Comparison of ENCODE assay signal across 29 cellular contexts in genomic region chr6:41336824-41337223, GRCh38. TPM values are rescaled to one million over a fixed set of nuclear protein-coding genes. Genes with fewer than 3 reads are reported as not detected.
DNase-seq lines count a peak whose midpoint lies in the region; ATAC-seq and TF ChIP-seq lines count a peak whose summit lies in the region.
"Had no signal": no experiment of that assay in that cellular context is flagged by ENCODE, and none has a peak within 500 bp of the region (broad histone marks: within the 10 kb centered on the region; RNA-seq: fewer than 3 reads in every experiment).

No MANE protein-coding gene starts in this region.

- no peaks in the 10 kb centered on the region for H3K9me2 ChIP-seq in PC-3 (replicated peaks; ENCODE audit: low read length)

- H3F3A ChIP-seq in PC-3 (ENCODE audit: low read length, unreplicated experiment), result no peaks in the 10 kb centered on the region

- H3K79me2 ChIP-seq in KMS-11 (ENCODE audit: insufficient read depth, low read depth) (no peaks in the 10 kb centered on the region), PC-3 (ENCODE audit: low read length) (no peaks in the 10 kb centered on the region)

- no peaks in the 10 kb centered on the region for H3K9me3 Mint-ChIP-seq in immature natural killer cell
- H3K9me3 Mint-ChIP-seq: activated CD4-positive, alpha-beta memory T cell treated with anti-CD3 and anti-CD28 coated beads for 36 hours; activated naive CD8-positive, alpha-beta T cell treated with anti-CD3 and anti-CD28 coated beads, Interleukin-2, amount 10 ng/mL, durations not matched to agents 7 days and 5 days; CD4-positive, alpha-beta T cell had no signal

- POLR2A ChIA-PET in PC-3 (lab: Charles Lee; ENCODE audit: unreplicated experiment), result no interaction called here

- intact Hi-C loops in PC-3 (cut with micrococcal nuclease), result no loop called here

- peaks cover 11 to 16% (median 14%) of the 10 kb centered on the region in 3 donors for H3K27me3 Mint-ChIP-seq in immature natural killer cell (ENCODE audit: low read depth in 3 of 3)
- H3K27me3 Mint-ChIP-seq: activated CD4-positive, alpha-beta memory T cell treated with anti-CD3 and anti-CD28 coated beads for 36 hours; activated naive CD8-positive, alpha-beta T cell treated with anti-CD3 and anti-CD28 coated beads, Interleukin-2, amount 10 ng/mL, durations not matched to agents 7 days and 5 days; CD4-positive, alpha-beta T cell had no signal

- no peak for ATAC-seq in HG02970 (IDR thresholded peaks at IDR 0.05; ENCODE audit: low FRiP score, unreplicated experiment)
- no peak for ATAC-seq in PC-3
- ATAC-seq: sciatic nerve had no signal

- H2AFZ ChIP-seq in KMS-11 (ENCODE audit: low read depth) (0 out of 2 replicates have a peak overlapping the region, but pooled peaks have one; percentile 14), PC-3 (ENCODE audit: low read length) (no peak overlapping the region)
- H2AFZ ChIP-seq: GM23248 had no signal

- H3K27ac ChIP-seq in KMS-11 (no peak overlapping the region), PC-3 (ENCODE audit: low read length) (no peak overlapping the region)
- H3K27ac ChIP-seq: 22Rv1, epithelial cell of prostate, GM23248, neutrophil, stomach, tibial artery had no signal

- H3K4me3 Mint-ChIP-seq in immature natural killer cell, result no peak overlapping the region
- H3K4me3 Mint-ChIP-seq: activated CD4-positive, alpha-beta memory T cell treated with anti-CD3 and anti-CD28 coated beads for 36 hours; activated naive CD8-positive, alpha-beta T cell treated with anti-CD3 and anti-CD28 coated beads, Interleukin-2, amount 10 ng/mL, durations not matched to agents 7 days and 5 days; CD4-positive, alpha-beta T cell had no signal

- H3K36me3 Mint-ChIP-seq in immature natural killer cell, result peaks cover 0 to under 1% (median 0%) of the 10 kb centered on the region in 3 donors
- H3K36me3 Mint-ChIP-seq: activated CD4-positive, alpha-beta memory T cell treated with anti-CD3 and anti-CD28 coated beads for 36 hours had no signal

- H4K20me1 ChIP-seq in KMS-11 (ENCODE audit: insufficient read depth) (no peaks in the 10 kb centered on the region), PC-3 (ENCODE audit: low read length) (no peaks in the 10 kb centered on the region)

- no peak overlapping the region for H3K9ac ChIP-seq in KMS-11
- no peak overlapping the region for H3K9ac ChIP-seq in PC-3 (ENCODE audit: low read length)
- H3K9ac ChIP-seq: GM23248 had no signal

- H3K27me3 ChIP-seq in KMS-11 (ENCODE audit: insufficient read depth, low read depth) (no peaks in the 10 kb centered on the region), PC-3 (ENCODE audit: low read length) (peaks cover 85% of the 10 kb centered on the region)

- H3K36me3 ChIP-seq in KMS-11 (ENCODE audit: insufficient read depth) (no peaks in the 10 kb centered on the region), PC-3 (ENCODE audit: low read depth, low read length) (no peaks in the 10 kb centered on the region)
- H3K36me3 ChIP-seq: neutrophil, stomach, tibial artery had no signal

- TF ChIP-seq CTCF in KMS-11 (conservative IDR thresholded peaks at IDR 0.05; ENCODE audit: low read depth, low read length), result no peak
- TF ChIP-seq CTCF in PC-3 (conservative IDR thresholded peaks at IDR 0.05; ENCODE audit: low read depth, low read length), result no peak

- DNase-seq in NCI-H1417 (lab: John Stamatoyannopoulos, UW), result peak; percentile 11 to 65 (median 29)
- DNase-seq in NCI-H1417 treated with DMSO at 0.1 percent for 48 hours (lab: John Stamatoyannopoulos, UW), result no peak
- DNase-seq in NCI-H69 (lab: John Stamatoyannopoulos, UW), result peak; percentile 87
- DNase-seq in immature natural killer cell, result no peak
- no peak for DNase-seq in PC-3
- DNase-seq in NCI-H2171 treated with DMSO at 0.1 percent for 48 hours (lab: John Stamatoyannopoulos, UW), result no peak
- DNase-seq: activated CD4-positive, alpha-beta memory T cell treated with anti-CD3 and anti-CD28 coated beads for 36 hours; activated effector memory CD4-positive, alpha-beta T cell treated with Interleukin-2 at 50 U/mL for 16 hours; activated naive CD8-positive, alpha-beta T cell treated with anti-CD3 and anti-CD28 coated beads, Interleukin-2, amount 10 ng/mL, durations not matched to agents 7 days and 5 days; activated T-cell treated with anti-CD3 and anti-CD28 coated beads for 4 hours; CD4-positive, alpha-beta T cell; DMS153; glutamatergic neuron; GM23248; mammary epithelial cell; MM.1S; NCI-H82; stomach; tibial artery had no signal

- no TSS peak for BruUV-seq in PC-3 (replicated peaks; lab: Mats Ljungman, UMichigan)

- H3K4me1 ChIP-seq in KMS-11 (ENCODE audit: low read depth, poor library complexity, severe bottlenecking) (peaks cover 17% of the 10 kb centered on the region), PC-3 (ENCODE audit: insufficient read depth, low read length) (no peaks in the 10 kb centered on the region)
- H3K4me1 ChIP-seq: stomach, tibial artery had no signal

- H3K4me3 ChIP-seq in KMS-11 (IDR thresholded peaks at IDR 0.05; ENCODE audit: insufficient read depth, low read depth, low read length) (no peak overlapping the region), PC-3 (ENCODE audit: low read length) (no peak overlapping the region)
- H3K4me3 ChIP-seq: GM23248, stomach, tibial artery had no signal

- peaks cover 46 to 50% of the 10 kb centered on the region in 2 donors for H3K4me1 Mint-ChIP-seq in immature natural killer cell

- H3K4me2 ChIP-seq in KMS-11, result no peak overlapping the region
- no peak overlapping the region for H3K4me2 ChIP-seq in PC-3 (ENCODE audit: low read length)

- H3K9me3 ChIP-seq in PC-3 (ENCODE audit: low read length), result no peaks in the 10 kb centered on the region
- H3K9me3 ChIP-seq: neutrophil, stomach, tibial artery had no signal

- CTCF ChIA-PET in PC-3 (lab: Charles Lee), result no interaction called here

- H3K27ac Mint-ChIP-seq in immature natural killer cell, result peak overlapping the region; percentile 51 to 98 (median 90)
- H3K27ac Mint-ChIP-seq: activated CD4-positive, alpha-beta memory T cell treated with anti-CD3 and anti-CD28 coated beads for 36 hours; progenitor cell of endocrine pancreas had no signal

RNA-seq across cellular contexts. Expression of gene NCR2, which starts 1.4 kb away (rescaled TPM):
- under 1 TPM in 2 of 3 donors, not detected in 1; 0.91 to 0.97 TPM for polyA plus RNA-seq in immature natural killer cell
- total RNA-seq in PC-3 (2014; rRNA removed), result not detected in 2 replicates
- total RNA-seq: activated CD4-positive, alpha-beta memory T cell treated with anti-CD3 and anti-CD28 coated beads for 36 hours; CD4-positive, alpha-beta T cell; GM23248; HT-29; mammary epithelial cell; OCI-LY7; progenitor cell of endocrine pancreas; Right ventricle myocardium inferior; sciatic nerve; stomach had no signal
- polyA plus RNA-seq: GM23248, mammary epithelial cell, stomach had no signal

RNA-seq across cellular contexts. Expression of gene TREM1, which starts 50.3 kb away (rescaled TPM):
- 1 to 10 TPM in 1 of 3 donors, not detected in 2; 2.8 TPM for polyA plus RNA-seq in immature natural killer cell
- 0.98 TPM in 1 of 2 replicates, not detected in the other for total RNA-seq in PC-3 (2014; rRNA removed)
- total RNA-seq: activated naive CD8-positive, alpha-beta T cell treated with anti-CD3 and anti-CD28 coated beads, Interleukin-2, amount 10 ng/mL, durations not matched to agents 7 days and 5 days; GM23248; progenitor cell of endocrine pancreas had no signal
- polyA plus RNA-seq: GM23248 had no signal

Comparison
In these comparisons a context has a peak if more than half of its experiments do, and no peak if none do; other contexts are left out.
1. DNase-seq: peak in NCI-H1417 (3 of 3) and NCI-H69 (single experiment); none in NCI-H1417 treated with DMSO at 0.1 percent for 48 hours (single experiment), immature natural killer cell (0 of 3), PC-3 (single experiment) and NCI-H2171 treated with DMSO at 0.1 percent for 48 hours (single experiment).